In genomic region chr15:58839485-58839884, GRCh38 we compare ENCODE assay signal across 9 cellular contexts.
DNase-seq lines count a peak whose midpoint lies in the region; ATAC-seq, FAIRE-seq and TF ChIP-seq lines count a peak whose summit lies in the region.
"Had no signal": no experiment of that assay in that cellular context is flagged by ENCODE, and none has a peak within 500 bp of the region (broad histone marks: within the 10 kb centered on the region; RNA-seq: fewer than 3 reads in every experiment).

No MANE protein-coding gene starts in this region.

- H4K91ac ChIP-seq in H1 (replicated peaks; ENCODE audit: insufficient read length, low read length): no peak overlapping the region

- no peak overlapping the region for H3K27ac ChIP-seq in 22Rv1
- no peak overlapping the region for H3K27ac ChIP-seq in H1 (ENCODE audit: low read depth, low read length)
- H3K27ac ChIP-seq in Peyer's patch: no peak overlapping the region

- no peak overlapping the region for H2BK20ac ChIP-seq in H1 (ENCODE audit: low read length)

- intact Hi-C loops in activated T-helper 2 cell treated with anti-CD3 and anti-CD28 coated beads, Interferon-gamma antibody, Interleukin-2, Interleukin-4, amounts not matched to agents 10 μg/mL and 5 μg/mL and 100 μg/mL, durations not matched to agents 14 hours and 24 hours and 36 hours (cut with micrococcal nuclease): no loop called here

- no peaks in the 10 kb centered on the region for H3K79me2 ChIP-seq in H1 (ENCODE audit: control insufficient read depth in 1 of 2, insufficient read depth in 2 of 2, low read length in 2 of 2)

- H4K5ac ChIP-seq in H1 (ENCODE audit: insufficient read length, low read depth, low read length): no peak overlapping the region

- peak; percentile 49 for TF ChIP-seq CTCF in 22Rv1 (IDR thresholded peaks at IDR 0.05)
- TF ChIP-seq CTCF in GM12872 (IDR thresholded peaks at IDR 0.05; ENCODE audit: insufficient read depth, low read depth, low read length): peak; percentile 35; the same call in 1 of the 3 replicates
- TF ChIP-seq CTCF in NB4 (IDR thresholded peaks at IDR 0.05; ENCODE audit: low read depth, low read length): peak; percentile 11
- peak in 1 of 3 experiments; percentile 37; a peak in 2 of 4 replicates for TF ChIP-seq CTCF in H1 (IDR thresholded peaks at IDR 0.05; ENCODE audit: control extremely low read depth in 1 of 3, insufficient read depth in 1 of 3, low read depth in 1 of 3, low read length in 3 of 3)
- TF ChIP-seq CTCF in Peyer's patch (IDR thresholded peaks at IDR 0.05): peak in 2 of 6 experiments; percentile 17 to 19

- no peak overlapping the region for H3K56ac ChIP-seq in H1 (replicated peaks; ENCODE audit: insufficient read length, low read depth, low read length)

- no peak overlapping the region for H2BK120ac ChIP-seq in H1 (replicated peaks; ENCODE audit: low read depth, low read length)

- POLR2A ChIA-PET in H1 (lab: Charles Lee; ENCODE audit: partially characterized antibody): no interaction called here

- no peak overlapping the region for H2AK5ac ChIP-seq in H1 (ENCODE audit: low read depth, low read length)

- H3K4me3 Mint-ChIP-seq in activated T-helper 2 cell treated with anti-CD3 and anti-CD28 coated beads, Interferon-gamma antibody, Interleukin-2, Interleukin-4, amounts not matched to agents 10 μg/mL and 5 μg/mL and 100 μg/mL, durations not matched to agents 14 hours and 24 hours and 36 hours (ENCODE audit: low read depth): no peak overlapping the region
- H3K4me3 Mint-ChIP-seq: activated CD4-positive, alpha-beta memory T cell treated with anti-CD3 and anti-CD28 coated beads, Interleukin-2, amount 10 ng/mL, durations not matched to agents 7 days and 5 days had no signal

- CTCF ChIA-PET in H1 (lab: Charles Lee; ENCODE audit: partially characterized antibody): interaction anchor here (0.6 to 2.1 kb wide), 14 partner anchors 9 to 455 kb away, joined by 3 to 15 read pairs (median 4); no protein-coding TSS in a partner anchor

- H3K23me2 ChIP-seq in H1 (ENCODE audit: low read depth, low read length): no peaks in the 10 kb centered on the region

- no peak for TF ChIP-seq POLR2A in NB4 (IDR thresholded peaks at IDR 0.05; ENCODE audit: extremely low read depth, insufficient read length)
- no peak for TF ChIP-seq POLR2A in H1 (IDR thresholded peaks at IDR 0.05; ENCODE audit: control extremely low read depth in 1 of 2, low read depth in 2 of 2, low read length in 2 of 2)
- no peak for TF ChIP-seq POLR2A in Peyer's patch (IDR thresholded peaks at IDR 0.05)

- WGBS in H1 (ENCODE audit: extremely low coverage in 1 of 2, insufficient coverage in 1 of 2, insufficient read length in 1 of 2, insufficient replicate concordance in 2 of 2, low coverage in 1 of 2, low lambda C conversion rate in 2 of 2, missing lambda C conversion rate in 1 of 2), 2 experiments: 79% methylated on average over 1 of the region's 1 CpG; no CpG with 5 or more reads in 1 of the 2 experiments

- peak; percentile 59 to 60 for TF ChIP-seq RAD21 in H1 (IDR thresholded peaks at IDR 0.05 in 1 of 2, conservative IDR thresholded peaks at IDR 0.05 in 1 of 2; ENCODE audit: low read depth in 2 of 2, low read length in 2 of 2)

- H3K9me3 Mint-ChIP-seq in activated T-helper 2 cell treated with anti-CD3 and anti-CD28 coated beads, Interferon-gamma antibody, Interleukin-2, Interleukin-4, amounts not matched to agents 10 μg/mL and 5 μg/mL and 100 μg/mL, durations not matched to agents 14 hours and 24 hours and 36 hours: no peaks in the 10 kb centered on the region
- H3K9me3 Mint-ChIP-seq: activated CD4-positive, alpha-beta memory T cell treated with anti-CD3 and anti-CD28 coated beads, Interleukin-2, amount 10 ng/mL, durations not matched to agents 7 days and 5 days had no signal

- H3K27me3 Mint-ChIP-seq in activated T-helper 2 cell treated with anti-CD3 and anti-CD28 coated beads, Interferon-gamma antibody, Interleukin-2, Interleukin-4, amounts not matched to agents 10 μg/mL and 5 μg/mL and 100 μg/mL, durations not matched to agents 14 hours and 24 hours and 36 hours (ENCODE audit: low read depth): no peaks in the 10 kb centered on the region
- H3K27me3 Mint-ChIP-seq: activated CD4-positive, alpha-beta memory T cell treated with anti-CD3 and anti-CD28 coated beads, Interleukin-2, amount 10 ng/mL, durations not matched to agents 7 days and 5 days had no signal

- H3K4me1 ChIP-seq in H1 (replicated peaks in 1 of 4; ENCODE audit: control insufficient read depth in 3 of 4, insufficient read depth in 4 of 4, low read length in 3 of 4) (peaks cover 0 to 3% (median 0%) of the 10 kb centered on the region in 4 experiments; a peak in 1 of 7 replicates), Peyer's patch (no peaks in the 10 kb centered on the region)

- H3K27me3 ChIP-seq in H1 (replicated peaks in 1 of 4; ENCODE audit: control insufficient read depth in 3 of 4, extremely low read depth in 1 of 4, insufficient read depth in 3 of 4, low read length in 3 of 4) (no peaks in the 10 kb centered on the region), Peyer's patch (no peaks in the 10 kb centered on the region)

- H3K9me3 ChIP-seq in H1 (ENCODE audit: insufficient read depth in 2 of 2, low read depth in 1 of 2, low read length in 1 of 2) (no peaks in the 10 kb centered on the region), Peyer's patch (no peaks in the 10 kb centered on the region)

- H3K14ac ChIP-seq in H1 (ENCODE audit: insufficient read length): no peak overlapping the region

- no peak for TF ChIP-seq EP300 in H1 (IDR thresholded peaks at IDR 0.05; ENCODE audit: borderline replicate concordance in 1 of 2, low read depth in 2 of 2, low read length in 2 of 2)

- no peak overlapping the region for H4K8ac ChIP-seq in H1 (ENCODE audit: extremely low read depth, insufficient read depth, low read length)

- H3K18ac ChIP-seq in H1 (ENCODE audit: extremely low read depth, low read length): no peak overlapping the region

- H3K4me2 ChIP-seq in H1 (ENCODE audit: insufficient read depth in 1 of 2, low read depth in 2 of 2, low read length in 2 of 2): no peak overlapping the region

- peaks cover 4% of the 10 kb centered on the region for H3K4me1 Mint-ChIP-seq in activated T-helper 2 cell treated with anti-CD3 and anti-CD28 coated beads, Interferon-gamma antibody, Interleukin-2, Interleukin-4, amounts not matched to agents 10 μg/mL and 5 μg/mL and 100 μg/mL, durations not matched to agents 14 hours and 24 hours and 36 hours (ENCODE audit: low read depth)
- H3K4me1 Mint-ChIP-seq: activated CD4-positive, alpha-beta memory T cell treated with anti-CD3 and anti-CD28 coated beads, Interleukin-2, amount 10 ng/mL, durations not matched to agents 7 days and 5 days had no signal

- FAIRE-seq in H1 (lab: Jason Lieb, UNC): peak; percentile 73

- H3K23ac ChIP-seq in H1 (ENCODE audit: insufficient read length): no peak overlapping the region

- no peak overlapping the region for H3K4me3 ChIP-seq in NB4 (ENCODE audit: low read depth, low read length)
- H3K4me3 ChIP-seq in H1 (ENCODE audit: extremely low read depth in 1 of 4, insufficient read depth in 2 of 4, low read depth in 3 of 4, low read length in 4 of 4): no peak overlapping the region
- H3K4me3 ChIP-seq in Peyer's patch: no peak overlapping the region

- no peak overlapping the region for H3K4ac ChIP-seq in H1 (replicated peaks; ENCODE audit: insufficient read length, low read depth, low read length)

- no peak overlapping the region for H2BK15ac ChIP-seq in H1 (ENCODE audit: low read length)

- H3K9ac ChIP-seq in H1 (replicated peaks in 1 of 4; ENCODE audit: extremely low read depth in 1 of 4, low read depth in 3 of 4, low read length in 3 of 4): no peak overlapping the region

- H3K36me3 ChIP-seq in H1 (ENCODE audit: control insufficient read depth in 2 of 4, insufficient read depth in 4 of 4, low read length in 3 of 4): no peaks in the 10 kb centered on the region
- H3K36me3 ChIP-seq in Peyer's patch: no peaks in the 10 kb centered on the region

- DNase-seq in NB4 (ENCODE audit: low read depth): peak; percentile 31
- no peak for DNase-seq in H1 (ENCODE audit: low read depth in 1 of 2, low spot score in 2 of 2)
- DNase-seq in Peyer's patch: no peak
- no peak for DNase-seq in activated T-helper 2 cell treated with anti-CD3 and anti-CD28 coated beads, Interferon-gamma antibody, Interleukin-2, Interleukin-4, amounts not matched to agents 10 μg/mL and 5 μg/mL and 100 μg/mL, durations not matched to agents 14 hours and 24 hours and 36 hours (ENCODE audit: low spot score)
- no peak for DNase-seq in NCI-H1436 treated with DMSO at 0.1 percent for 48 hours (lab: John Stamatoyannopoulos, UW)
- DNase-seq: activated CD4-positive, alpha-beta memory T cell treated with anti-CD3 and anti-CD28 coated beads, Interleukin-2, amount 10 ng/mL, durations not matched to agents 7 days and 5 days had no signal

- H4K20me1 ChIP-seq in H1 (replicated peaks in 1 of 2; ENCODE audit: control insufficient read depth in 1 of 2, insufficient read depth in 2 of 2, low read length in 2 of 2): no peaks in the 10 kb centered on the region

- no peak overlapping the region for H3K27ac Mint-ChIP-seq in activated T-helper 2 cell treated with anti-CD3 and anti-CD28 coated beads, Interferon-gamma antibody, Interleukin-2, Interleukin-4, amounts not matched to agents 10 μg/mL and 5 μg/mL and 100 μg/mL, durations not matched to agents 14 hours and 24 hours and 36 hours
- H3K27ac Mint-ChIP-seq: activated CD4-positive, alpha-beta memory T cell treated with anti-CD3 and anti-CD28 coated beads, Interleukin-2, amount 10 ng/mL, durations not matched to agents 7 days and 5 days had no signal

- H2BK5ac ChIP-seq in H1 (ENCODE audit: low read depth, low read length): no peak overlapping the region

- no peaks in the 10 kb centered on the region for H3K79me1 ChIP-seq in H1 (ENCODE audit: low read depth, low read length)

- no peak for ATAC-seq in HG03520 (IDR thresholded peaks at IDR 0.05; ENCODE audit: unreplicated experiment)

- peaks cover 3% of the 10 kb centered on the region for H3K36me3 Mint-ChIP-seq in activated T-helper 2 cell treated with anti-CD3 and anti-CD28 coated beads, Interferon-gamma antibody, Interleukin-2, Interleukin-4, amounts not matched to agents 10 μg/mL and 5 μg/mL and 100 μg/mL, durations not matched to agents 14 hours and 24 hours and 36 hours (ENCODE audit: low read depth)

- no peak overlapping the region for H2AFZ ChIP-seq in H1 (ENCODE audit: low read length)

- no peak overlapping the region for H2BK12ac ChIP-seq in H1 (ENCODE audit: low read depth, low read length)

TF ChIP-seq in H1, 55 proteins besides CTCF, POLR2A, EP300 and RAD21 (continues in another document):
- TF ChIP-seq SIX5 (IDR thresholded peaks at IDR 0.05; ENCODE audit: low read depth, low read length) (no peak), NANOG (IDR thresholded peaks at IDR 0.05; ENCODE audit: insufficient read depth, low read depth, low read length, poor library complexity, severe bottlenecking) (no peak), SRF (IDR thresholded peaks at IDR 0.05; ENCODE audit: low read depth, low read length) (no peak), POLR2AphosphoS5 (IDR thresholded peaks at IDR 0.05; ENCODE audit: low read depth, low read length) (no peak), RBBP5 (IDR thresholded peaks at IDR 0.05; ENCODE audit: borderline replicate concordance, low read depth, low read length) (no peak)
- TF ChIP-seq, protein P1, sequence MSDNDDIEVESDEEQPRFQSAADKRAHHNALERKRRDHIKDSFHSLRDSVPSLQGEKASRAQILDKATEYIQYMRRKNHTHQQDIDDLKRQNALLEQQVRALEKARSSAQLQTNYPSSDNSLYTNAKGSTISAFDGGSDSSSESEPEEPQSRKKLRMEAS (IDR thresholded peaks at IDR 0.05): no peak
